8 cellular contexts compared by ENCODE assay signal in the genomic region with DNA sequence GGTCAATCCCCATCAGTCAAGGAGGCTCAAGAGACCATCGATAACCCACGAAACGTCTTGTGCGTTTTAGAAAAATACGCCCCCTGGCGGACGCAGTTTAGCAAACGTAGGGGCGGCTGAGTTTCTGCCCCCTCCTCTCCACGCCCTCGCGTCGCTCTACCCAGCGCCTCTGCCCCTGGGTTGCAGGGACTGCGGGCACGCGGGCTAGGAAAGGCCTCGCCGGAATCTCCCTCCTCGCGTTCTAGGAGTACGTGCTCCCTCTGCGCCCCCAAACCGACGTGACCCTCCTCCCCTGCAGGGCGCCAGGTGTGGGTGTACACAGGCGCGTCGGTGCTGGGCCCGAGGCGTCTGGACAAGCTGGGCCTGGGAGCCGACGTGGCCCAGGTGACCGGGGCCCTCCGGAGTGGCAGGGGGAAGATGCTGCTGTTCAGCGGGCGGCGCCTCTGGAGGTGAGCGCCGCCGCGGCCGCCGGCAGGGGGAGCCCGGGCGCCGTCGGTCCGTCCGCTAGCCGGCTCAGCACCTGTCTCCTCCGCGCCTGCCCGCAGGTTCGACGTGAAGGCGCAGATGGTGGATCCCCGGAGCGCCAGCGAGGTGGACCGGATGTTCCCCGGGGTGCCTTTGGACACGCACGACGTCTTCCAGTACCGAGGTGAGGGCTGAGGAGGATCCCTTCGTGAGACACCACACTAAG. TPM values are rescaled to one million over a fixed set of nuclear protein-coding genes. Genes with fewer than 3 reads are reported as not detected.
A peak's percentile ranks its signal among the peaks of the same experiment; 100 is the strongest.
DNase-seq lines count a peak whose midpoint lies in the region; ATAC-seq and TF ChIP-seq lines count a peak whose summit lies in the region.

No MANE protein-coding gene starts in this region.

- H3K4me3 ChIP-seq in GM12875 (ENCODE audit: low read depth, low read length) (peak overlapping the region; percentile 12), dorsolateral prefrontal cortex (peak overlapping the region in 17 of 59 donors; percentile 10 to 46 (median 21))

- POLR2A ChIA-PET in activated CD4-positive, alpha-beta T cell treated with anti-CD3 and anti-CD28 coated beads, Interleukin-2, amount 10 ng/mL, durations not matched to agents 7 days and 5 days (lab: Charles Lee), result no interaction called here

- peak; percentile 18 for DNase-seq in NCI-H524 treated with DMSO at 0.1 percent for 48 hours (lab: John Stamatoyannopoulos, UW)
- peak; percentile 66 for DNase-seq in activated CD4-positive, alpha-beta T cell treated with anti-CD3 and anti-CD28 coated beads, Interleukin-2, amount 10 ng/mL, durations not matched to agents 7 days and 5 days
- peak in 1 of 10 donors; percentile 52 for DNase-seq in dorsolateral prefrontal cortex
- peak in 1 of 2 experiments; percentile 67 for DNase-seq in mesothelial cell of epicardium (ENCODE audit: low spot score in 2 of 2, unreplicated experiment in 2 of 2)
- DNase-seq in stimulated activated naive CD4-positive, alpha-beta T cell treated with Interleukin-2 at 50 U/mL for 16 hours (lab: John Stamatoyannopoulos, UW), result peak; percentile 58

- H3K27ac ChIP-seq in dorsolateral prefrontal cortex, result no peak overlapping the region

- H3K4me1 Mint-ChIP-seq in activated CD4-positive, alpha-beta T cell treated with anti-CD3 and anti-CD28 coated beads, Interleukin-2, amount 10 ng/mL, durations not matched to agents 7 days and 5 days, result peaks cover 45% of the 10 kb centered on the region
- H3K4me1 Mint-ChIP-seq in mesothelial cell of epicardium, result peaks cover 4% of the 10 kb centered on the region

- H3K27ac Mint-ChIP-seq in activated CD4-positive, alpha-beta T cell treated with anti-CD3 and anti-CD28 coated beads, Interleukin-2, amount 10 ng/mL, durations not matched to agents 7 days and 5 days, result no peak overlapping the region
- H3K27ac Mint-ChIP-seq in mesothelial cell of epicardium, result no peak overlapping the region

- intact Hi-C loops in dorsolateral prefrontal cortex (cut with DNase I), result loop anchor here in 1 of 2 donors (10.0 kb wide), 1 partner anchor 321 kb away; no protein-coding TSS in a partner anchor

- H3K36me3 Mint-ChIP-seq in activated CD4-positive, alpha-beta T cell treated with anti-CD3 and anti-CD28 coated beads, Interleukin-2, amount 10 ng/mL, durations not matched to agents 7 days and 5 days (ENCODE audit: low read depth), result peaks cover 4% of the 10 kb centered on the region
- H3K36me3 Mint-ChIP-seq in mesothelial cell of epicardium, result no peaks in the 10 kb centered on the region

- peaks cover 7 to 80% (median 60%) of the 10 kb centered on the region in 45 donors for H3K27me3 ChIP-seq in dorsolateral prefrontal cortex

- CTCF ChIA-PET in activated CD4-positive, alpha-beta T cell treated with anti-CD3 and anti-CD28 coated beads, Interleukin-2, amount 10 ng/mL, durations not matched to agents 7 days and 5 days (lab: Charles Lee), result interaction anchor here (0.7 to 4.6 kb wide), 23 partner anchors 8 to 393 kb away, joined by 3 to 33 read pairs (median 4); partner anchors contain the start of genes ELMO2 and ZNF335

- no peak overlapping the region for H3K4me3 Mint-ChIP-seq in activated CD4-positive, alpha-beta T cell treated with anti-CD3 and anti-CD28 coated beads, Interleukin-2, amount 10 ng/mL, durations not matched to agents 7 days and 5 days
- peak overlapping the region; percentile 30 for H3K4me3 Mint-ChIP-seq in mesothelial cell of epicardium

- peaks cover 63% of the 10 kb centered on the region for H3K27me3 Mint-ChIP-seq in activated CD4-positive, alpha-beta T cell treated with anti-CD3 and anti-CD28 coated beads, Interleukin-2, amount 10 ng/mL, durations not matched to agents 7 days and 5 days
- H3K27me3 Mint-ChIP-seq in mesothelial cell of epicardium (ENCODE audit: low read depth), result peaks cover 54% of the 10 kb centered on the region

- peak; percentile 89 for TF ChIP-seq CTCF in GM12875 (IDR thresholded peaks at IDR 0.05; ENCODE audit: borderline replicate concordance, insufficient read depth, low read depth, low read length)
- TF ChIP-seq CTCF in dorsolateral prefrontal cortex (IDR thresholded peaks at IDR 0.05 in 54 of 56, conservative IDR thresholded peaks at IDR 0.05 in 2 of 56; ENCODE audit: low read depth in 1 of 56, partially characterized antibody in 56 of 56), result peak; percentile 18 to 82 (median 56)
- peak; percentile 93 for TF ChIP-seq CTCF in mesothelial cell of epicardium (IDR thresholded peaks at IDR 0.05; ENCODE audit: unreplicated experiment)

- H3K9me3 Mint-ChIP-seq in activated CD4-positive, alpha-beta T cell treated with anti-CD3 and anti-CD28 coated beads, Interleukin-2, amount 10 ng/mL, durations not matched to agents 7 days and 5 days, result no peaks in the 10 kb centered on the region
- H3K9me3 Mint-ChIP-seq in mesothelial cell of epicardium, result peaks cover 5% of the 10 kb centered on the region

- peak; percentile 58 for ATAC-seq in HG03442 (IDR thresholded peaks at IDR 0.05; ENCODE audit: unreplicated experiment)
- ATAC-seq in HG02840 (IDR thresholded peaks at IDR 0.05; ENCODE audit: low FRiP score, unreplicated experiment), result no peak

RNA-seq across cellular contexts. Expression of gene MMP9, which starts 5.3 kb away (rescaled TPM):
- not detected for total RNA-seq in activated CD4-positive, alpha-beta T cell treated with anti-CD3 and anti-CD28 coated beads, Interleukin-2, amount 10 ng/mL, durations not matched to agents 7 days and 5 days
- total RNA-seq in dorsolateral prefrontal cortex (10 to 100 TPM in 1 of 120 experiments, 1 to 10 TPM in 34, under 1 TPM in 42, not detected in 43; 0.17 to 18.4 (median 0.84) TPM), mesothelial cell of epicardium (0.11 TPM in 1 of 3 replicates, not detected in the others)

RNA-seq across cellular contexts. Expression of gene SLC12A5, which starts 15.0 kb away (rescaled TPM):
- under 1 TPM; 0.42 to 0.87 TPM for total RNA-seq in activated CD4-positive, alpha-beta T cell treated with anti-CD3 and anti-CD28 coated beads, Interleukin-2, amount 10 ng/mL, durations not matched to agents 7 days and 5 days
- 100 to 1,000 TPM in 119 of 120 experiments, 10 to 100 TPM in 1; 95.7 to 439 (median 309) TPM for total RNA-seq in dorsolateral prefrontal cortex
- total RNA-seq in mesothelial cell of epicardium, result 6.9 to 9.1 TPM (median 7.7 TPM) in 3 replicates

RNA-seq across cellular contexts. Expression of gene ZNF335, which starts 42.0 kb away (rescaled TPM):
- 10 to 100 TPM; 40.4 to 41.2 TPM for total RNA-seq in activated CD4-positive, alpha-beta T cell treated with anti-CD3 and anti-CD28 coated beads, Interleukin-2, amount 10 ng/mL, durations not matched to agents 7 days and 5 days
- 10 to 100 TPM; 20.9 to 40.0 (median 26.7) TPM for total RNA-seq in dorsolateral prefrontal cortex
- total RNA-seq in mesothelial cell of epicardium, result 31.1 to 33.5 TPM (median 31.6 TPM) in 3 replicates
